17 cellular contexts compared by ENCODE assay signal in the genomic region with DNA sequence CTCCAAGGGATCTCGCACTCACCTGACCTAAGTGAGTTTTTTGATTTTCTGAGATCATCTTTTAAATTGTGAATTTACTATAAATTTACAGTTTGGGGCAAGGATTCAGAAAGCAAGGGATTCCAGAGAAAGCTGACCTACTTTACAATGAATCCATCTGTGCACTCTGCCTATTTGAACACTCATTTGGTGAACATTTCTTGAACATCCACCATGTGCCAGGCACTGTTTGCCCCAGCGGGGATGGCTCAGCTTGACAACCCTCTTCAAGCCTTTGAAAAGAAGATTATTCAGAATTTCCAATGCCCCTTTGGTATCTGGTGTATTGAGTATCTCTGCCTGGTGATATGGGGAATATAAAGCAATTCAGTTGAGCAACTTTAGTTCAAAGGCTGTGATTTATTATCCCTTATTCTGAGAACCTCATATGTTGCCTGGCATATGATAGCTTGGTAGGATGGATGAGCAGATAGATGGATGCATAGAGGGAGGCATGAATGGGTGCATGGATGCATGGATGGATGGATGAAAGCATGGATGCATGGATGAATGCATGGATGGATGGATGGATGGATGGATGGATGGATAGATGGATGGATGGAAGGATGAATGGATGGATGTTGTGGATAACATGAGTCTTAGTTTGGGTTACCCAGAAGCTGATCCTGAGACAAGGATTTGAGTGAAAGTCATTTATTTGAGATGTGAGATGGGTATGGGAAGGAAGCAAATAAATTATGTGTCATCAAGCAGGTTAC.
"Had no signal": no experiment of that assay in that cellular context is flagged by ENCODE, and none has a peak within 500 bp of the region (broad histone marks: within the 10 kb centered on the region; RNA-seq: fewer than 3 reads in every experiment).

No MANE protein-coding gene starts in this region.

- DNase-seq: KBM-7, MM.1S, NCI-H1092 treated with DMSO at 0.1 percent for 48 hours, NCI-H1436, NCI-H187, NCI-H2029, NCI-H2081 treated with DMSO at 0.1 percent for 48 hours, NCI-H2171, NCI-H226, NCI-H446, NCI-H510A, NCI-H524 treated with DMSO at 0.1 percent for 48 hours, NCI-H69, NCI-H774, Right ventricle myocardium superior, RPMI8226, SIG-M5 had no signal
